ENCODE assay signal across 9 cellular contexts in the genomic region with DNA sequence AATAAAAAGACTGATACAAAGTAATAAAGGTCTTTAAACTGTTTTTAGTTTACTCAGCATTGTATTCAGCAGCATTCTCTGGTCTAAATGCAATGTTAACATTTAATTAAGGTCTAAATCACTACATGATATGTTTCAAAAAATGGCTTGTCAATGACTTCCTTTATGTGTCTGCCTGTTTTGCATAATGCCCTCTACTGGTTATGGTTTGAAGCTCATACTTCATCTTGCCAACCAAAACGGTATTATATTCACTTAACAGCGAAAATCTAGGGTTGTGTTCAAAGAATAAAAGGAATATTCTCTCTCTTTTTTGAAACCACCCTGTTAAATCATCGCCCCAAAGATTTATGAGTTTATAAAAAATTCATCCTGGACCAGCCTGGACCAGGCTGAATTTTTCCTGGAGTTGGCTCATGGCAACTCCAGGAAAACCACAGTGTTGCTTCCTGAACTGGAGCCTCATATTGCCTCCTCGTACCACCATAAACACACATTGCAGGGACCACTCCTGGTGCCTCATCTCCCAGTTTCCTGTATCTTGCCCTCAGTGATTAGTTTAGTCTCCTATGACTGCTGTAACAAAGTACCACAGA. TPM values are rescaled to one million over a fixed set of nuclear protein-coding genes. Genes with fewer than 3 reads are reported as not detected.
A peak's percentile ranks its signal among the peaks of the same experiment; 100 is the strongest.
DNase-seq lines count a peak whose midpoint lies in the region; ATAC-seq and TF ChIP-seq lines count a peak whose summit lies in the region.
"Had no signal": no experiment of that assay in that cellular context is flagged by ENCODE, and none has a peak within 500 bp of the region (broad histone marks: within the 10 kb centered on the region; RNA-seq: fewer than 3 reads in every experiment).

No MANE protein-coding gene starts in this region.

- no peak for TF ChIP-seq EP300 in sigmoid colon (IDR thresholded peaks at IDR 0.05)
- no peak for TF ChIP-seq EP300 in suprapubic skin (IDR thresholded peaks at IDR 0.05)

- H3K9me3 ChIP-seq in CD4-positive, alpha-beta T cell (ENCODE audit: control insufficient read depth, low read length): no peaks in the 10 kb centered on the region
- H3K9me3 ChIP-seq in RWPE2 (ENCODE audit: severe bottlenecking) (no peaks in the 10 kb centered on the region), sigmoid colon (peaks cover 0 to 5% (median 0%) of the 10 kb centered on the region in 4 donors), suprapubic skin (no peaks in the 10 kb centered on the region)
- H3K9me3 ChIP-seq: body of pancreas had no signal

- no peaks in the 10 kb centered on the region for H3K9me3 Mint-ChIP-seq in CD4-positive, alpha-beta T cell

- CTCF ChIA-PET in CD4-positive, alpha-beta T cell (lab: Charles Lee): no interaction called here

- H3K4me3 ChIP-seq in RWPE2 (ENCODE audit: severe bottlenecking) (no peak overlapping the region), kidney epithelial cell (ENCODE audit: low read depth, low read length) (no peak overlapping the region), sigmoid colon (no peak overlapping the region), suprapubic skin (no peak overlapping the region)
- H3K4me3 ChIP-seq: body of pancreas had no signal

- peak; percentile 42 for TF ChIP-seq CTCF in CD4-positive, alpha-beta T cell (IDR thresholded peaks at IDR 0.05)
- peak; percentile 37 for TF ChIP-seq CTCF in RWPE2 (IDR thresholded peaks at IDR 0.05; ENCODE audit: poor library complexity, severe bottlenecking)
- TF ChIP-seq CTCF in kidney epithelial cell (IDR thresholded peaks at IDR 0.05; ENCODE audit: insufficient read depth, low read length, poor library complexity, severe bottlenecking): peak; percentile 11
- TF ChIP-seq CTCF in sigmoid colon (IDR thresholded peaks at IDR 0.05): no peak
- TF ChIP-seq CTCF in suprapubic skin (IDR thresholded peaks at IDR 0.05): no peak

- no peaks in the 10 kb centered on the region for H3K27me3 ChIP-seq in CD4-positive, alpha-beta T cell (ENCODE audit: control insufficient read depth, insufficient read depth, low read length)
- no peaks in the 10 kb centered on the region for H3K27me3 ChIP-seq in RWPE2 (ENCODE audit: insufficient read depth, poor library complexity, severe bottlenecking)
- no peaks in the 10 kb centered on the region for H3K27me3 ChIP-seq in kidney epithelial cell (ENCODE audit: control insufficient read depth, insufficient read depth, low read length)
- no peaks in the 10 kb centered on the region for H3K27me3 ChIP-seq in sigmoid colon
- H3K27me3 ChIP-seq in suprapubic skin: no peaks in the 10 kb centered on the region
- H3K27me3 ChIP-seq: body of pancreas had no signal

- TF ChIP-seq POLR2A in sigmoid colon (IDR thresholded peaks at IDR 0.05) (no peak), suprapubic skin (IDR thresholded peaks at IDR 0.05) (no peak)

- no peaks in the 10 kb centered on the region for H3K4me1 Mint-ChIP-seq in CD4-positive, alpha-beta T cell (ENCODE audit: low read depth)

- no peak overlapping the region for H3K27ac Mint-ChIP-seq in CD4-positive, alpha-beta T cell

- H3K27ac ChIP-seq in CD4-positive, alpha-beta T cell (ENCODE audit: low read depth, low read length): no peak overlapping the region
- H3K27ac ChIP-seq in RWPE2 (ENCODE audit: poor library complexity, severe bottlenecking) (no peak overlapping the region), sigmoid colon (no peak overlapping the region), suprapubic skin (no peak overlapping the region)
- H3K27ac ChIP-seq: body of pancreas had no signal

- H3K4me1 ChIP-seq in RWPE2 (ENCODE audit: insufficient read depth, poor library complexity, severe bottlenecking) (no peaks in the 10 kb centered on the region), sigmoid colon (no peaks in the 10 kb centered on the region), suprapubic skin (no peaks in the 10 kb centered on the region)
- H3K4me1 ChIP-seq: body of pancreas had no signal

- intact Hi-C loops in CD4-positive, alpha-beta T cell (cut with DNase I, micrococcal nuclease): no loop called here
- intact Hi-C loops in sigmoid colon (cut with DNase I): no loop called here
- intact Hi-C loops in sciatic nerve (cut with DNase I): no loop called here

- 74 to 84% methylated on average over 4 of the region's 4 CpGs for WGBS in sigmoid colon, 2 donors
- WGBS in suprapubic skin: 68% methylated on average over 4 of the region's 4 CpGs

- POLR2A ChIA-PET in CD4-positive, alpha-beta T cell (lab: Charles Lee): no interaction called here

- H3K27me3 Mint-ChIP-seq in CD4-positive, alpha-beta T cell: peaks cover 10% of the 10 kb centered on the region

- H3K36me3 ChIP-seq in RWPE2 (ENCODE audit: low read depth): no peaks in the 10 kb centered on the region
- H3K36me3 ChIP-seq in kidney epithelial cell (ENCODE audit: control insufficient read depth, insufficient read depth, low read length): no peaks in the 10 kb centered on the region
- H3K36me3 ChIP-seq in sigmoid colon: no peaks in the 10 kb centered on the region
- H3K36me3 ChIP-seq in suprapubic skin: no peaks in the 10 kb centered on the region

- no peak for ATAC-seq in CD4-positive, alpha-beta T cell (ENCODE audit: poor library complexity)
- ATAC-seq in HG02759 (IDR thresholded peaks at IDR 0.05; ENCODE audit: unreplicated experiment): peak; percentile 47
- no peak for ATAC-seq in RWPE2 (ENCODE audit: low read depth)
- ATAC-seq in sciatic nerve: no peak
- ATAC-seq: body of pancreas had no signal

- no peaks in the 10 kb centered on the region for H3K36me3 Mint-ChIP-seq in CD4-positive, alpha-beta T cell (ENCODE audit: low read depth)

- no peak for DNase-seq in CD4-positive, alpha-beta T cell
- DNase-seq in RWPE2 (ENCODE audit: low spot score) (no peak), kidney epithelial cell (ENCODE audit: low read depth) (no peak), sigmoid colon (no peak), GF-D8 (lab: John Stamatoyannopoulos, UW) (no peak), sciatic nerve (ENCODE audit: low spot score) (no peak), suprapubic skin (ENCODE audit: low spot score in 2 of 2) (no peak)
- DNase-seq: body of pancreas had no signal

- H3K4me3 Mint-ChIP-seq in CD4-positive, alpha-beta T cell: no peak overlapping the region

RNA-seq across cellular contexts. Expression of a gene that starts 6.7 kb away (rescaled TPM):
- under 1 TPM; 0.33 to 0.50 TPM for total RNA-seq in CD4-positive, alpha-beta T cell
- 14.9 and 22.4 TPM in 2 replicates for total RNA-seq in kidney epithelial cell
- total RNA-seq in sigmoid colon: 1 to 10 TPM; 1.6 to 3.6 (median 2.4) TPM
- polyA plus RNA-seq in sigmoid colon: 10 to 100 TPM in 2 of 3 donors, 1 to 10 TPM in 1; 3.0 to 12.8 (median 12.0) TPM
- total RNA-seq in sciatic nerve: 10.1 TPM
- total RNA-seq in suprapubic skin: 1 to 10 TPM; 2.3 to 5.8 (median 4.2) TPM

RNA-seq across cellular contexts. Expression of a gene that starts 32.9 kb away (rescaled TPM):
- 1 to 10 TPM in 1 of 2 experiments, under 1 TPM in 1; 0.71 to 1.1 TPM for total RNA-seq in CD4-positive, alpha-beta T cell
- total RNA-seq in kidney epithelial cell: 20.5 and 26.3 TPM in 2 replicates
- 10 to 100 TPM in 2 of 4 donors, 1 to 10 TPM in 2; 3.3 to 21.9 (median 6.8) TPM for total RNA-seq in sigmoid colon
- 10 to 100 TPM in 1 of 3 donors, 1 to 10 TPM in 2; 8.4 to 15.5 (median 9.7) TPM for polyA plus RNA-seq in sigmoid colon
- total RNA-seq in sciatic nerve: 11.9 TPM
- total RNA-seq in suprapubic skin: 10 to 100 TPM in 2 of 4 donors, 1 to 10 TPM in 2; 6.5 to 15.1 (median 9.4) TPM

Comparison
In these comparisons a context has a peak if more than half of its experiments do, and no peak if none do; other contexts are left out.
1. CTCF ChIP-seq: peak in CD4-positive, alpha-beta T cell (single experiment), RWPE2 (single experiment) and kidney epithelial cell (single experiment); none in sigmoid colon (0 of 4) and suprapubic skin (0 of 2).